Comparison of ENCODE assay signal across 9 cellular contexts in the genomic region with DNA sequence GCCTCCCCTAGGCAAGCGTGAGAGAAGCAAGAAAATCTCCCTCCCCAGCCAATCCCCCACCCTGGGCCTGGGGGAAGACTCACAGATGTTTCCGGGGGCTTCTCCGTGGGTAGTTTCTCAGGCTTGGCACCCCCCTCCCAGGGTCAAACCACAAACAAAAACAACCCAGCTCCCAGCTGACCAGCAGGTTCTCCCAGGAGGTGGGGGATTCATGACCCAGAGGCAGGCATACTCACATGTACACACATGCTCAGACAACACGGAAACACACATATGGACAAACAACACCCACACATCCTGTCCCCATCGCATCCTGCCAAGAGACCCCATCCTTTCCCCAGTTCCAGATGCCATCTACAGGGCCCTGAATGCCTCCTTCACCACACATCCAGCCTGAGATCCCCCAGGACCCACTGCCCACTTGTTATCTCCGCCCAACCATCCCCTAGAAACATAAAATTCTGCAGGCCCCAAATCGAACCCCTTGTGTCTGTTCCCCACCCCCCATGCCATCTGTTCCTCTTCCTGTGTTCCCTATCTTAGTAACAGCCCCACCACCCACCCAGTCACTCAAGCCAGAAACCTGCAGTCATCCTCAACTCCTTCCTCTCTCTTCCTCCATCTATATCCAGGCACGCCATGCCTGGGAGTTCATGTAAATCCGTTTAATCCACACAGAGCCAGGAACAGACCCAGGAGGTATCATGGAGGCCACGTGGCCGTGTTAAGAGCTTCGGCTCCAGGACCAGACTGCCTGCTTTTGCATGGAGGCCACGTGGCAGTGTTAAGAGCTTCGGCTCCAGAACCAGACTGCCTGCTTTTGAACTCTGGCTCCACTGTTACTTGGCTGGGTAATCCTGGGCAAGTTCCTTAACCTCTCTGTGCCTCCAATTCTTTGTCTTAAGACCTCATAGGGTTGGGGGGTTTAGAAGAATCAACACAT. TPM values are rescaled to one million over a fixed set of nuclear protein-coding genes. Genes with fewer than 3 reads are reported as not detected.
DNase-seq lines count a peak whose midpoint lies in the region; ATAC-seq and TF ChIP-seq lines count a peak whose summit lies in the region.
"Had no signal": no experiment of that assay in that cellular context is flagged by ENCODE, and none has a peak within 500 bp of the region (broad histone marks: within the 10 kb centered on the region; RNA-seq: fewer than 3 reads in every experiment).

No MANE protein-coding gene starts in this region.

- POLR2A ChIA-PET in CD8-positive, alpha-beta T cell (lab: Charles Lee), result interaction anchor here (0.6 kb wide), 2 partner anchors 27 to 173 kb away, joined by 4 to 7 read pairs; no protein-coding TSS in a partner anchor

- CTCF ChIA-PET in CD8-positive, alpha-beta T cell (lab: Charles Lee), result interaction anchor here (1.0 to 2.8 kb wide), 6 partner anchors 10 to 143 kb away, joined by 3 to 14 read pairs (median 6); no protein-coding TSS in a partner anchor

- WGBS in hepatocyte (ENCODE audit: low lambda C conversion rate, missing lambda C conversion rate), result 41% methylated on average over 13 of the region's 14 CpGs

- H3K36me3 ChIP-seq in CD8-positive, alpha-beta T cell (ENCODE audit: insufficient read depth, low read length), result peaks cover 15% of the 10 kb centered on the region
- peaks cover 35% of the 10 kb centered on the region for H3K36me3 ChIP-seq in HUES6 (ENCODE audit: control insufficient read depth, insufficient read depth, low read length)
- H3K36me3 ChIP-seq in hepatocyte (replicated peaks; ENCODE audit: insufficient read depth, low read depth), result peaks cover 10% of the 10 kb centered on the region

- H3K9me3 Mint-ChIP-seq in CD8-positive, alpha-beta T cell, result no peaks in the 10 kb centered on the region
- no peaks in the 10 kb centered on the region for H3K9me3 Mint-ChIP-seq in activated T-cell treated with anti-CD3 and anti-CD28 coated beads, Interleukin-2, amount 50 U/mL, for 24 hours
- no peaks in the 10 kb centered on the region for H3K9me3 Mint-ChIP-seq in stimulated activated naive B cell treated with anti-CD40 and anti-IgM and Interleukin-4, amounts not matched to agents 10 μg/mL and 1 μg/mL and 100 μg/mL, for 72 hours

- H3K4me1 Mint-ChIP-seq in CD8-positive, alpha-beta T cell (ENCODE audit: low read depth), result peaks cover 71% of the 10 kb centered on the region
- peaks cover 77% of the 10 kb centered on the region for H3K4me1 Mint-ChIP-seq in activated T-cell treated with anti-CD3 and anti-CD28 coated beads, Interleukin-2, amount 50 U/mL, for 24 hours (ENCODE audit: low read depth)
- peaks cover 70 to 87% of the 10 kb centered on the region in 2 donors for H3K4me1 Mint-ChIP-seq in stimulated activated naive B cell treated with anti-CD40 and anti-IgM and Interleukin-4, amounts not matched to agents 10 μg/mL and 1 μg/mL and 100 μg/mL, for 72 hours

- H3K36me3 Mint-ChIP-seq in CD8-positive, alpha-beta T cell, result peaks cover 61% of the 10 kb centered on the region
- H3K36me3 Mint-ChIP-seq in activated T-cell treated with anti-CD3 and anti-CD28 coated beads, Interleukin-2, amount 50 U/mL, for 24 hours (ENCODE audit: low read depth), result peaks cover 93% of the 10 kb centered on the region
- H3K36me3 Mint-ChIP-seq in stimulated activated naive B cell treated with anti-CD40 and anti-IgM and Interleukin-4, amounts not matched to agents 10 μg/mL and 1 μg/mL and 100 μg/mL, for 72 hours, result peaks cover 50 to 78% of the 10 kb centered on the region in 2 donors

- H3K9me2 ChIP-seq in hepatocyte (replicated peaks; ENCODE audit: insufficient read depth), result no peaks in the 10 kb centered on the region

- H3K27me3 Mint-ChIP-seq in CD8-positive, alpha-beta T cell (ENCODE audit: low read depth), result no peaks in the 10 kb centered on the region
- H3K27me3 Mint-ChIP-seq in activated T-cell treated with anti-CD3 and anti-CD28 coated beads, Interleukin-2, amount 50 U/mL, for 24 hours, result no peaks in the 10 kb centered on the region
- H3K27me3 Mint-ChIP-seq in stimulated activated naive B cell treated with anti-CD40 and anti-IgM and Interleukin-4, amounts not matched to agents 10 μg/mL and 1 μg/mL and 100 μg/mL, for 72 hours, result no peaks in the 10 kb centered on the region

- peak in 4 of 7 experiments; percentile 39 to 59 (median 48) for DNase-seq in CD8-positive, alpha-beta T cell
- DNase-seq in activated T-cell treated with anti-CD3 and anti-CD28 coated beads, Interleukin-2, amount 50 U/mL, for 24 hours, result peak; percentile 42
- DNase-seq in hepatocyte (ENCODE audit: low spot score) (peak; percentile 61), NCI-H226 (no peak), iPS-NIHi7 (ENCODE audit: extremely low spot score) (no peak)
- no peak for DNase-seq in stimulated activated naive B cell treated with anti-CD40 and anti-IgM and Interleukin-4, amounts not matched to agents 10 μg/mL and 1 μg/mL and 100 μg/mL, for 72 hours

- H3K9me3 ChIP-seq in CD8-positive, alpha-beta T cell (ENCODE audit: low read length), result no peaks in the 10 kb centered on the region
- H3K9me3 ChIP-seq in HUES6 (ENCODE audit: control insufficient read depth, insufficient read depth, low read depth, low read length), result no peaks in the 10 kb centered on the region
- no peaks in the 10 kb centered on the region for H3K9me3 ChIP-seq in hepatocyte (ENCODE audit: low read depth)

- peaks cover 92% of the 10 kb centered on the region for H3K79me2 ChIP-seq in hepatocyte

- H2AFZ ChIP-seq in hepatocyte, result no peak overlapping the region

- peaks cover 80% of the 10 kb centered on the region for H4K20me1 ChIP-seq in hepatocyte (ENCODE audit: insufficient read depth, poor library complexity, severe bottlenecking)

- no peak for TF ChIP-seq CTCF in CD8-positive, alpha-beta T cell (IDR thresholded peaks at IDR 0.05)
- TF ChIP-seq CTCF in hepatocyte (IDR thresholded peaks at IDR 0.05; ENCODE audit: poor library complexity), result no peak

- H3K4me1 ChIP-seq in CD8-positive, alpha-beta T cell (ENCODE audit: insufficient read depth, low read length), result peaks cover 58% of the 10 kb centered on the region
- peaks cover 63% of the 10 kb centered on the region for H3K4me1 ChIP-seq in HUES6 (ENCODE audit: control insufficient read depth, insufficient read depth, low read length)
- peaks cover 59% of the 10 kb centered on the region for H3K4me1 ChIP-seq in hepatocyte (ENCODE audit: insufficient read depth)

- H3K9ac ChIP-seq in HUES6 (ENCODE audit: low read length), result peak overlapping the region; percentile 38

- peak overlapping the region; percentile 95 for H3K4me2 ChIP-seq in hepatocyte

- H3K27ac ChIP-seq in CD8-positive, alpha-beta T cell (ENCODE audit: low read depth, low read length), result peak overlapping the region; percentile 63
- 0 out of 2 replicates have a peak overlapping the region, but pooled peaks have one; percentile 55 for H3K27ac ChIP-seq in HUES6 (ENCODE audit: low read depth, low read length)
- H3K27ac ChIP-seq in hepatocyte, result peak overlapping the region; percentile 100

- H3K4me3 ChIP-seq in CD8-positive, alpha-beta T cell (ENCODE audit: low read depth, low read length), result peak overlapping the region; percentile 55
- H3K4me3 ChIP-seq in HUES6 (ENCODE audit: low read depth, low read length), result no peak overlapping the region; the same call in 1 of the 2 replicates
- no peak overlapping the region for H3K4me3 ChIP-seq in hepatocyte
- H3K4me3 ChIP-seq: SK-N-MC had no signal

- no peaks in the 10 kb centered on the region for H3K27me3 ChIP-seq in CD8-positive, alpha-beta T cell (ENCODE audit: insufficient read depth, low read length)
- H3K27me3 ChIP-seq in HUES6 (ENCODE audit: control insufficient read depth, insufficient read depth, low read length) (no peaks in the 10 kb centered on the region), hepatocyte (no peaks in the 10 kb centered on the region)

- intact Hi-C loops in CD8-positive, alpha-beta T cell (cut with DNase I, micrococcal nuclease), result no loop called here

- H3K4me3 Mint-ChIP-seq in CD8-positive, alpha-beta T cell, result peak overlapping the region; percentile 95
- peak overlapping the region; percentile 90 for H3K4me3 Mint-ChIP-seq in activated T-cell treated with anti-CD3 and anti-CD28 coated beads, Interleukin-2, amount 50 U/mL, for 24 hours
- peak overlapping the region; percentile 96 to 97 for H3K4me3 Mint-ChIP-seq in stimulated activated naive B cell treated with anti-CD40 and anti-IgM and Interleukin-4, amounts not matched to agents 10 μg/mL and 1 μg/mL and 100 μg/mL, for 72 hours

- peak overlapping the region; percentile 98 for H3K27ac Mint-ChIP-seq in CD8-positive, alpha-beta T cell
- H3K27ac Mint-ChIP-seq in activated T-cell treated with anti-CD3 and anti-CD28 coated beads, Interleukin-2, amount 50 U/mL, for 24 hours, result peak overlapping the region; percentile 99
- H3K27ac Mint-ChIP-seq in stimulated activated naive B cell treated with anti-CD40 and anti-IgM and Interleukin-4, amounts not matched to agents 10 μg/mL and 1 μg/mL and 100 μg/mL, for 72 hours, result peak overlapping the region; percentile 96

- ATAC-seq in CD8-positive, alpha-beta T cell, result no peak
- peak; percentile 28 for ATAC-seq in GM19043 (IDR thresholded peaks at IDR 0.05; ENCODE audit: low read depth, unreplicated experiment)
- ATAC-seq in stimulated activated naive B cell treated with anti-CD40 and anti-IgM and Interleukin-4, amounts not matched to agents 10 μg/mL and 1 μg/mL and 100 μg/mL, for 72 hours (replicated peaks), result peak in 1 of 2 donors; percentile 1

RNA-seq across cellular contexts. Expression of a gene that starts 5.0 kb away (rescaled TPM):
- total RNA-seq in CD8-positive, alpha-beta T cell, result 100 to 1,000 TPM; 535 TPM
- 71.6 and 78.7 TPM in 2 replicates for total RNA-seq in hepatocyte
- 112 and 115 TPM in 2 replicates for polyA plus RNA-seq in hepatocyte

RNA-seq across cellular contexts. Expression of a gene that starts 40.9 kb away (rescaled TPM):
- total RNA-seq in CD8-positive, alpha-beta T cell, result 1 to 10 TPM; 1.8 to 2.3 TPM
- total RNA-seq in hepatocyte, result 1.2 and 3.7 TPM in 2 replicates
- polyA plus RNA-seq in hepatocyte, result 6.5 and 7.6 TPM in 2 replicates

RNA-seq across cellular contexts. Expression of a gene that starts 41.0 kb away (rescaled TPM):
- total RNA-seq in CD8-positive, alpha-beta T cell, result 10 to 100 TPM; 13.9 to 20.2 TPM
- total RNA-seq in hepatocyte, result 38.0 and 48.6 TPM in 2 replicates
- polyA plus RNA-seq in hepatocyte, result 42.0 and 49.0 TPM in 2 replicates

RNA-seq across cellular contexts. Expression of a gene that starts 44.0 kb away (rescaled TPM):
- not detected for total RNA-seq in CD8-positive, alpha-beta T cell
- 0.10 TPM in 1 of 2 replicates, not detected in the other for total RNA-seq in hepatocyte
- polyA plus RNA-seq in hepatocyte, result 1.4 TPM in 1 of 2 replicates, not detected in the other

Comparison
In these comparisons a context has a peak if more than half of its experiments do, and no peak if none do; other contexts are left out.
1. DNase-seq: peak in CD8-positive, alpha-beta T cell (4 of 7), activated T-cell treated with anti-CD3 and anti-CD28 coated beads, Interleukin-2, amount 50 U/mL, for 24 hours (single experiment) and hepatocyte (single experiment); none in stimulated activated naive B cell treated with anti-CD40 and anti-IgM and Interleukin-4, amounts not matched to agents 10 μg/mL and 1 μg/mL and 100 μg/mL, for 72 hours (single experiment), NCI-H226 (single experiment) and iPS-NIHi7 (single experiment).
2. Peak in every context shown above with its lines, with median percentiles within 50 percentile points of each other: H3K27ac ChIP-seq, H3K27ac Mint-ChIP-seq and H3K4me3 Mint-ChIP-seq.